30 cellular contexts compared by ENCODE assay signal in the genomic region with DNA sequence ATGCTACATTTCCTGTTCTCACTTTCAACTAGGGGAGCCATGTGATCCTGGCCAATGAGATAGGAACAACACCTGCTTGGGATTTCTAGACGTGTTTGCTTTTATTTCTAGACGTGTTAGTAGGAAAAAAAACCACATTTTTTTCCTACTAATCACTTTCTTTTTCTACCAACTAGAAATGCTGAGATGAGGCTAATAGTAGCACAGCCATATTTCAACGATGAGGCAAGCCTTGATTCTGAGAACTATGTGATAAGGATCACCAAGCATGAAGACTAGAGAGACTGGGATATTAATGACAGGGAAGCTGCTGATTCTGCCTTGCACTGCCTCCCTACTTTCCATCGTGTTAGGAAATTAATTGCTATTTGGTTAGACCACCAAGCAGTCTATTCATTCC.
DNase-seq lines count a peak whose midpoint lies in the region; FAIRE-seq and TF ChIP-seq lines count a peak whose summit lies in the region.
"Had no signal": no experiment of that assay in that cellular context is flagged by ENCODE, and none has a peak within 500 bp of the region (broad histone marks: within the 10 kb centered on the region; RNA-seq: fewer than 3 reads in every experiment).

No MANE protein-coding gene starts in this region.

- H3K9ac ChIP-seq in astrocyte (ENCODE audit: low read length) = no peak overlapping the region

- H3K27me3 ChIP-seq in astrocyte (ENCODE audit: insufficient read depth, low read length) = no peaks in the 10 kb centered on the region
- H3K27me3 ChIP-seq: left lung, tibial artery had no signal

- H3K4me3 ChIP-seq in astrocyte (ENCODE audit: insufficient read depth, low read depth, low read length) = no peak overlapping the region
- H3K4me3 ChIP-seq: left lung, tibial artery had no signal

- H3K36me3 Mint-ChIP-seq in astrocyte (ENCODE audit: low read depth, unreplicated experiment) = no peaks in the 10 kb centered on the region
- no peaks in the 10 kb centered on the region for H3K36me3 Mint-ChIP-seq in HFFc6 (ENCODE audit: low read depth)

- H4K20me1 ChIP-seq in astrocyte (ENCODE audit: insufficient read depth, low read length) = no peaks in the 10 kb centered on the region

- no peak overlapping the region for H3K4me2 ChIP-seq in astrocyte (ENCODE audit: low read length)

- H3K27me3 Mint-ChIP-seq in astrocyte (ENCODE audit: low read depth, unreplicated experiment) = no peaks in the 10 kb centered on the region
- no peaks in the 10 kb centered on the region for H3K27me3 Mint-ChIP-seq in HFFc6 (ENCODE audit: insufficient read depth)
- H3K27me3 Mint-ChIP-seq: CD4-positive, alpha-beta T cell; progenitor cell of endocrine pancreas had no signal

- peaks cover 20% of the 10 kb centered on the region for H3K4me1 Mint-ChIP-seq in astrocyte (ENCODE audit: low read depth, unreplicated experiment)
- no peaks in the 10 kb centered on the region for H3K4me1 Mint-ChIP-seq in HFFc6 (ENCODE audit: low read depth)
- H3K4me1 Mint-ChIP-seq: nephron progenitor cell had no signal

- H3K4me3 Mint-ChIP-seq in astrocyte (ENCODE audit: unreplicated experiment) = no peak overlapping the region
- no peak overlapping the region for H3K4me3 Mint-ChIP-seq in HFFc6
- H3K4me3 Mint-ChIP-seq: CD4-positive, alpha-beta T cell; nephron progenitor cell; T-helper 1 cell treated with Interleukin-12 subunit alpha and Interleukin-12 subunit beta and Interleukin-4 antibody, amounts not matched to agents 30 μg/mL and 1 μg/mL, for 36 hours had no signal

- H3K79me2 ChIP-seq in astrocyte (ENCODE audit: insufficient read depth, low read length) = no peaks in the 10 kb centered on the region

- H3K36me3 ChIP-seq in astrocyte (ENCODE audit: insufficient read depth, low read length) = no peaks in the 10 kb centered on the region
- H3K36me3 ChIP-seq: left lung, tibial artery had no signal

- in situ Hi-C loops in Caki2 (cut with HindIII; ENCODE audit: low pct_unique_long_range_greater_than_20kb, low sequenced_read_pairs) = no loop called here

- H3K27ac ChIP-seq in astrocyte (ENCODE audit: low read depth, low read length) = no peak overlapping the region
- H3K27ac ChIP-seq: left lung, tibial artery, VCaP had no signal

- H3K27ac Mint-ChIP-seq in astrocyte (ENCODE audit: unreplicated experiment) (no peak overlapping the region), HFFc6 (no peak overlapping the region)
- H3K27ac Mint-ChIP-seq: CD4-positive, alpha-beta T cell; nephron progenitor cell; progenitor cell of endocrine pancreas; T-helper 1 cell treated with Interleukin-12 subunit alpha and Interleukin-12 subunit beta and Interleukin-4 antibody, amounts not matched to agents 30 μg/mL and 1 μg/mL, for 36 hours had no signal

- no peaks in the 10 kb centered on the region for H3K9me3 Mint-ChIP-seq in astrocyte (ENCODE audit: unreplicated experiment)
- peaks cover 30% of the 10 kb centered on the region for H3K9me3 Mint-ChIP-seq in HFFc6
- H3K9me3 Mint-ChIP-seq: CD4-positive, alpha-beta T cell; nephron progenitor cell; T-helper 1 cell treated with Interleukin-12 subunit alpha and Interleukin-12 subunit beta and Interleukin-4 antibody, amounts not matched to agents 30 μg/mL and 1 μg/mL, for 36 hours had no signal

- H2AFZ ChIP-seq in astrocyte (ENCODE audit: low read depth, low read length) = no peak overlapping the region

- FAIRE-seq in astrocyte (lab: Jason Lieb, UNC) = no peak
- FAIRE-seq: endothelial cell of umbilical vein, frontal cortex, GM12891, GM19239, small intestine had no signal

- no peak for TF ChIP-seq CTCF in astrocyte (IDR thresholded peaks at IDR 0.05; ENCODE audit: insufficient read depth, low read depth, low read length)
- TF ChIP-seq CTCF in HFFc6 (IDR thresholded peaks at IDR 0.05) = no peak

- H3K9me3 ChIP-seq in astrocyte (ENCODE audit: insufficient read depth, low read depth, low read length) = no peaks in the 10 kb centered on the region
- H3K9me3 ChIP-seq: left lung, tibial artery had no signal

- H3K4me1 ChIP-seq in astrocyte (ENCODE audit: insufficient read depth, low read length) = no peaks in the 10 kb centered on the region
- H3K4me1 ChIP-seq: left lung, tibial artery had no signal

- DNase-seq in Caki2 (ENCODE audit: low read depth) = peak; percentile 3
- peak; percentile 50 for DNase-seq in M059J (ENCODE audit: low read depth)
- peak; percentile 16 for DNase-seq in astrocyte (ENCODE audit: low read depth)
- DNase-seq in kidney glomerular epithelial cell (lab: John Stamatoyannopoulos, UW) = peak; percentile 97
- DNase-seq in hepatic stellate cell (ENCODE audit: low spot score) = no peak
- DNase-seq in activated naive CD4-positive, alpha-beta T cell treated with anti-CD3 and anti-CD28 coated beads, Interleukin-2, amount 50 U/mL, for 16 hours = no peak
- DNase-seq in HFFc6 = no peak
- DNase-seq in mucosa of gallbladder (ENCODE audit: low spot score) = no peak
- DNase-seq: activated CD8-positive, alpha-beta memory T cell treated with anti-CD3 and anti-CD28 coated beads, Interleukin-2, amount 50 U/mL, for 48 hours; activated effector memory CD4-positive, alpha-beta T cell treated with Interleukin-2 at 50 U/mL for 16 hours; caudate nucleus; CD4-positive, alpha-beta T cell; dermis blood vessel endothelial cell; GOT3; left lung; NCI-H187 treated with DMSO at 0.1 percent for 48 hours; NCI-H524; nephron progenitor cell; SHP77 treated with DMSO at 0.1 percent for 48 hours; small intestine; stimulated activated CD4-positive, alpha-beta T cell treated with anti-CD3 and anti-CD28 coated beads, Interleukin-2, amount 100 ng/mL, for 48 hours; stimulated activated naive CD4-positive, alpha-beta T cell treated with Interleukin-2 at 50 U/mL for 16 hours; tibial artery had no signal

Comparison
In these comparisons a context has a peak if more than half of its experiments do, and no peak if none do; other contexts are left out.
1. DNase-seq: peak in Caki2 (single experiment), M059J (single experiment), astrocyte (single experiment) and kidney glomerular epithelial cell (single experiment); none in hepatic stellate cell (single experiment), activated naive CD4-positive, alpha-beta T cell treated with anti-CD3 and anti-CD28 coated beads, Interleukin-2, amount 50 U/mL, for 16 hours (single experiment), HFFc6 (single experiment) and mucosa of gallbladder (single experiment).